ENCODE assay signal across 1 cellular context in genomic region chr11:10307411-10308207, GRCh38.
A peak's percentile ranks its signal among the peaks of the same experiment; 100 is the strongest.
TF ChIP-seq lines count a peak whose summit lies in the region.

No MANE protein-coding gene starts in this region.

TF ChIP-seq in HepG2, 621 proteins besides CTCF, POLR2A, EP300 and RAD21 (continued from another document):
- TF ChIP-seq TRIM24 (CRISPR knock-in tag; IDR thresholded peaks at IDR 0.05): no peak
- TF ChIP-seq SMAD9 (CRISPR knock-in tag; IDR thresholded peaks at IDR 0.05): no peak
- TF ChIP-seq MTA1 (CRISPR knock-in tag; IDR thresholded peaks at IDR 0.05; ENCODE audit: borderline replicate concordance): no peak; the same call in 1 of the 2 replicates
- TF ChIP-seq ZSCAN31 (CRISPR knock-in tag; IDR thresholded peaks at IDR 0.05; ENCODE audit: low read depth): peak; percentile 82
- TF ChIP-seq, protein P1, sequence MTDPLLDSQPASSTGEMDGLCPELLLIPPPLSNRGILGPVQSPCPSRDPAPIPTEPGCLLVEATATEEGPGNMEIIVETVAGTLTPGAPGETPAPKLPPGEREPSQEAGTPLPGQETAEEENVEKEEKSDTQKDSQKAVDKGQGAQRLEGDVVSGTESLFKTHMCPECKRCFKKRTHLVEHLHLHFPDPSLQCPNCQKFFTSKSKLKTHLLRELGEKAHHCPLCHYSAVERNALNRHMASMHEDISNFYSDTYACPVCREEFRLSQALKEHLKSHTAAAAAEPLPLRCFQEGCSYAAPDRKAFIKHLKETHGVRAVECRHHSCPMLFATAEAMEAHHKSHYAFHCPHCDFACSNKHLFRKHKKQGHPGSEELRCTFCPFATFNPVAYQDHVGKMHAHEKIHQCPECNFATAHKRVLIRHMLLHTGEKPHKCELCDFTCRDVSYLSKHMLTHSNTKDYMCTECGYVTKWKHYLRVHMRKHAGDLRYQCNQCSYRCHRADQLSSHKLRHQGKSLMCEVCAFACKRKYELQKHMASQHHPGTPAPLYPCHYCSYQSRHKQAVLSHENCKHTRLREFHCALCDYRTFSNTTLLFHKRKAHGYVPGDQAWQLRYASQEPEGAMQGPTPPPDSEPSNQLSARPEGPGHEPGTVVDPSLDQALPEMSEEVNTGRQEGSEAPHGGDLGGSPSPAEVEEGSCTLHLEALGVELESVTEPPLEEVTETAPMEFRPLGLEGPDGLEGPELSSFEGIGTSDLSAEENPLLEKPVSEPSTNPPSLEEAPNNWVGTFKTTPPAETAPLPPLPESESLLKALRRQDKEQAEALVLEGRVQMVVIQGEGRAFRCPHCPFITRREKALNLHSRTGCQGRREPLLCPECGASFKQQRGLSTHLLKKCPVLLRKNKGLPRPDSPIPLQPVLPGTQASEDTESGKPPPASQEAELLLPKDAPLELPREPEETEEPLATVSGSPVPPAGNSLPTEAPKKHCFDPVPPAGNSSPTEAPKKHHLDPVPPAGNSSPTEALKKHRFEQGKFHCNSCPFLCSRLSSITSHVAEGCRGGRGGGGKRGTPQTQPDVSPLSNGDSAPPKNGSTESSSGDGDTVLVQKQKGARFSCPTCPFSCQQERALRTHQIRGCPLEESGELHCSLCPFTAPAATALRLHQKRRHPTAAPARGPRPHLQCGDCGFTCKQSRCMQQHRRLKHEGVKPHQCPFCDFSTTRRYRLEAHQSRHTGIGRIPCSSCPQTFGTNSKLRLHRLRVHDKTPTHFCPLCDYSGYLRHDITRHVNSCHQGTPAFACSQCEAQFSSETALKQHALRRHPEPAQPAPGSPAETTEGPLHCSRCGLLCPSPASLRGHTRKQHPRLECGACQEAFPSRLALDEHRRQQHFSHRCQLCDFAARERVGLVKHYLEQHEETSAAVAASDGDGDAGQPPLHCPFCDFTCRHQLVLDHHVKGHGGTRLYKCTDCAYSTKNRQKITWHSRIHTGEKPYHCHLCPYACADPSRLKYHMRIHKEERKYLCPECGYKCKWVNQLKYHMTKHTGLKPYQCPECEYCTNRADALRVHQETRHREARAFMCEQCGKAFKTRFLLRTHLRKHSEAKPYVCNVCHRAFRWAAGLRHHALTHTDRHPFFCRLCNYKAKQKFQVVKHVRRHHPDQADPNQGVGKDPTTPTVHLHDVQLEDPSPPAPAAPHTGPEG (CRISPR knock-in tag; IDR thresholded peaks at IDR 0.05): no peak
- no peak for TF ChIP-seq ADNP (CRISPR knock-in tag; IDR thresholded peaks at IDR 0.05)
- 0 out of 2 replicates have a peak, but pooled peaks have one; percentile 38 for TF ChIP-seq ZNF12 (CRISPR knock-in tag; IDR thresholded peaks at IDR 0.05)
- no peak for TF ChIP-seq ZNF609 (CRISPR knock-in tag; IDR thresholded peaks at IDR 0.05; ENCODE audit: borderline replicate concordance)
- TF ChIP-seq HDAC2 (CRISPR knock-in tag; IDR thresholded peaks at IDR 0.05): peak; percentile 22; the same call in 1 of the 2 replicates
- peak; percentile 70 for TF ChIP-seq HNRNPLL (IDR thresholded peaks at IDR 0.05; ENCODE audit: low read depth, low read length, poor library complexity, severe bottlenecking)
- TF ChIP-seq PRMT3 (CRISPR knock-in tag; IDR thresholded peaks at IDR 0.05; ENCODE audit: borderline replicate concordance, low read depth): no peak
- TF ChIP-seq, protein P2, sequence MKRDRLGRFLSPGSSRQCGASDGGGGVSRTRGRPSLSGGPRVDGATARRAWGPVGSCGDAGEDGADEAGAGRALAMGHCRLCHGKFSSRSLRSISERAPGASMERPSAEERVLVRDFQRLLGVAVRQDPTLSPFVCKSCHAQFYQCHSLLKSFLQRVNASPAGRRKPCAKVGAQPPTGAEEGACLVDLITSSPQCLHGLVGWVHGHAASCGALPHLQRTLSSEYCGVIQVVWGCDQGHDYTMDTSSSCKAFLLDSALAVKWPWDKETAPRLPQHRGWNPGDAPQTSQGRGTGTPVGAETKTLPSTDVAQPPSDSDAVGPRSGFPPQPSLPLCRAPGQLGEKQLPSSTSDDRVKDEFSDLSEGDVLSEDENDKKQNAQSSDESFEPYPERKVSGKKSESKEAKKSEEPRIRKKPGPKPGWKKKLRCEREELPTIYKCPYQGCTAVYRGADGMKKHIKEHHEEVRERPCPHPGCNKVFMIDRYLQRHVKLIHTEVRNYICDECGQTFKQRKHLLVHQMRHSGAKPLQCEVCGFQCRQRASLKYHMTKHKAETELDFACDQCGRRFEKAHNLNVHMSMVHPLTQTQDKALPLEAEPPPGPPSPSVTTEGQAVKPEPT (CRISPR knock-in tag; IDR thresholded peaks at IDR 0.05; ENCODE audit: low read depth): no peak
- TF ChIP-seq ZMAT3 (CRISPR knock-in tag; conservative IDR thresholded peaks at IDR 0.05): 0 out of 2 replicates have a peak, but pooled peaks have one; percentile 36
- TF ChIP-seq ZBTB7B (CRISPR knock-in tag; IDR thresholded peaks at IDR 0.05): peak; percentile 37; the same call in 1 of the 2 replicates
- 0 out of 2 replicates have a peak, but pooled peaks have one; percentile 7 for TF ChIP-seq ZSCAN9 (CRISPR knock-in tag; IDR thresholded peaks at IDR 0.05; ENCODE audit: borderline replicate concordance)
